Comparison of ENCODE assay signal across 20 cellular contexts in genomic region chr14:20742132-20742531, GRCh38. TPM values are rescaled to one million over a fixed set of nuclear protein-coding genes. Genes with fewer than 3 reads are reported as not detected.
A peak's percentile ranks its signal among the peaks of the same experiment; 100 is the strongest.
DNase-seq lines count a peak whose midpoint lies in the region; ATAC-seq, FAIRE-seq and TF ChIP-seq lines count a peak whose summit lies in the region.
"Had no signal": no experiment of that assay in that cellular context is flagged by ENCODE, and none has a peak within 500 bp of the region (broad histone marks: within the 10 kb centered on the region; RNA-seq: fewer than 3 reads in every experiment).

No MANE protein-coding gene starts in this region.

- H3K27me3 ChIP-seq in GM23338 (ENCODE audit: insufficient read depth), result no peaks in the 10 kb centered on the region
- no peaks in the 10 kb centered on the region for H3K27me3 ChIP-seq in small intestine (ENCODE audit: control insufficient read depth in 2 of 2, insufficient read depth in 2 of 2, low read length in 2 of 2)
- H3K27me3 ChIP-seq: BLaER1 had no signal

- ATAC-seq in GM23338 (no peak), memory B cell (ENCODE audit: low read depth) (peak; percentile 53)
- ATAC-seq: HepG2 had no signal

- H3K4me2 ChIP-seq in GM23338, result no peak overlapping the region
- H3K4me2 ChIP-seq: BLaER1 had no signal

- H3K27me3 Mint-ChIP-seq in GM23338 (ENCODE audit: insufficient read depth, low read depth, poor library complexity), result peaks cover 2% of the 10 kb centered on the region
- H3K27me3 Mint-ChIP-seq in memory B cell, result no peaks in the 10 kb centered on the region

- H3K27ac ChIP-seq in GM23338 (ENCODE audit: low read depth) (no peak overlapping the region), small intestine (ENCODE audit: low read depth in 1 of 2, low read length in 1 of 2) (no peak overlapping the region)
- H3K27ac ChIP-seq: BLaER1 had no signal

- H3K4me1 ChIP-seq in GM23338 (ENCODE audit: insufficient read depth) (no peaks in the 10 kb centered on the region), small intestine (ENCODE audit: control insufficient read depth in 2 of 2, insufficient read depth in 1 of 2, low read depth in 1 of 2, low read length in 1 of 2) (no peaks in the 10 kb centered on the region)
- H3K4me1 ChIP-seq: BLaER1, HAP-1 had no signal

- H3K4me3 ChIP-seq in GM23338 (no peak overlapping the region), small intestine (ENCODE audit: low read depth in 1 of 2, low read length in 2 of 2) (no peak overlapping the region)
- H3K4me3 ChIP-seq: BLaER1, HAP-1 had no signal

- H3K9me3 ChIP-seq in small intestine (ENCODE audit: control insufficient read depth, low read depth), result no peaks in the 10 kb centered on the region
- H3K9me3 ChIP-seq: BLaER1, HAP-1 had no signal

- H3K36me3 ChIP-seq in GM23338 (ENCODE audit: insufficient read depth), result no peaks in the 10 kb centered on the region
- H3K36me3 ChIP-seq in small intestine (ENCODE audit: control insufficient read depth in 2 of 2, insufficient read depth in 2 of 2, low read length in 2 of 2), result no peaks in the 10 kb centered on the region
- H3K36me3 ChIP-seq: BLaER1, HAP-1 had no signal

- H4K20me1 ChIP-seq in GM23338 (replicated peaks; ENCODE audit: insufficient read depth), result no peaks in the 10 kb centered on the region
- H4K20me1 ChIP-seq: BLaER1 had no signal

- no peaks in the 10 kb centered on the region for H3K79me2 ChIP-seq in GM23338 (replicated peaks; ENCODE audit: insufficient read depth)

- DNase-seq in GM23338 (ENCODE audit: low spot score), result no peak
- DNase-seq in memory B cell (ENCODE audit: low spot score in 2 of 2), result no peak
- peak; percentile 10 for DNase-seq in small intestine
- DNase-seq in 8988T, result no peak
- DNase-seq in stimulated activated CD4-positive, alpha-beta T cell treated with anti-CD3 and anti-CD28 coated beads, Interleukin-1b, Interleukin-23, amount 100 ng/mL, for 48 hours, result no peak
- no peak for DNase-seq in GM12892 (ENCODE audit: insufficient read length)
- no peak for DNase-seq in AG20443 (ENCODE audit: low spot score)
- DNase-seq: ACHN; AML-193; CD4-positive, alpha-beta memory T cell; DMS79 treated with DMSO at 0.1 percent for 48 hours; GF-D8; KG1 had no signal

- no peak for TF ChIP-seq CTCF in GM23338 (conservative IDR thresholded peaks at IDR 0.05; ENCODE audit: low read depth in 2 of 2)

- H3K9me2 ChIP-seq in GM23338 (ENCODE audit: insufficient read depth), result peaks cover 16% of the 10 kb centered on the region; the same call in 1 of the 2 replicates

- H3F3A ChIP-seq in GM23338 (replicated peaks; ENCODE audit: low read depth), result no peaks in the 10 kb centered on the region

- no peak for TF ChIP-seq POLR2A in GM12892 (IDR thresholded peaks at IDR 0.05; ENCODE audit: low read depth, low read length)

- H3K36me3 Mint-ChIP-seq in GM23338 (ENCODE audit: low read depth) (no peaks in the 10 kb centered on the region), memory B cell (no peaks in the 10 kb centered on the region)
- H3K36me3 Mint-ChIP-seq: CD14-positive monocyte; CD4-positive, alpha-beta memory T cell had no signal

- FAIRE-seq in small intestine (lab: Jason Lieb, UNC), result no peak
- no peak for FAIRE-seq in GM12892 (lab: Jason Lieb, UNC)
- FAIRE-seq: A204.1, GM19239, HepG2 had no signal

- no peak overlapping the region for H3K4me3 Mint-ChIP-seq in GM23338
- no peak overlapping the region for H3K4me3 Mint-ChIP-seq in memory B cell
- H3K4me3 Mint-ChIP-seq: CD14-positive monocyte; CD4-positive, alpha-beta memory T cell had no signal

- H3K4me1 Mint-ChIP-seq in GM23338, result no peaks in the 10 kb centered on the region; the same call in 2 of the 3 replicates
- H3K4me1 Mint-ChIP-seq in memory B cell, result peaks cover 8% of the 10 kb centered on the region
- H3K4me1 Mint-ChIP-seq: CD4-positive, alpha-beta memory T cell had no signal

- WGBS in small intestine, 3 donors, result 11 to 59% (median 43%) methylated on average over 4 of the region's 4 CpGs

- no peak overlapping the region for H3K27ac Mint-ChIP-seq in GM23338
- H3K27ac Mint-ChIP-seq in memory B cell, result peak overlapping the region; percentile 35
- H3K27ac Mint-ChIP-seq: CD14-positive monocyte had no signal

- no peaks in the 10 kb centered on the region; the same call in 2 of the 3 replicates for H3K9me3 Mint-ChIP-seq in GM23338
- H3K9me3 Mint-ChIP-seq in memory B cell, result no peaks in the 10 kb centered on the region
- H3K9me3 Mint-ChIP-seq: CD14-positive monocyte; CD4-positive, alpha-beta memory T cell had no signal

- peak overlapping the region; percentile 48 for H2AFZ ChIP-seq in GM23338

TF ChIP-seq in GM23338, 12 proteins besides CTCF, POLR2A, EP300 and RAD21 (continues in another document):
- no peak for TF ChIP-seq EZH2 (IDR thresholded peaks at IDR 0.05; ENCODE audit: low read depth, unreplicated experiment)
- no peak for TF ChIP-seq JUNB (IDR thresholded peaks at IDR 0.05; ENCODE audit: unreplicated experiment)
- no peak for TF ChIP-seq ZNF331 (CRISPR knock-in tag; IDR thresholded peaks at IDR 0.05; ENCODE audit: low read depth)
- no peak for TF ChIP-seq ETS1 (IDR thresholded peaks at IDR 0.05)
- TF ChIP-seq, protein P1, sequence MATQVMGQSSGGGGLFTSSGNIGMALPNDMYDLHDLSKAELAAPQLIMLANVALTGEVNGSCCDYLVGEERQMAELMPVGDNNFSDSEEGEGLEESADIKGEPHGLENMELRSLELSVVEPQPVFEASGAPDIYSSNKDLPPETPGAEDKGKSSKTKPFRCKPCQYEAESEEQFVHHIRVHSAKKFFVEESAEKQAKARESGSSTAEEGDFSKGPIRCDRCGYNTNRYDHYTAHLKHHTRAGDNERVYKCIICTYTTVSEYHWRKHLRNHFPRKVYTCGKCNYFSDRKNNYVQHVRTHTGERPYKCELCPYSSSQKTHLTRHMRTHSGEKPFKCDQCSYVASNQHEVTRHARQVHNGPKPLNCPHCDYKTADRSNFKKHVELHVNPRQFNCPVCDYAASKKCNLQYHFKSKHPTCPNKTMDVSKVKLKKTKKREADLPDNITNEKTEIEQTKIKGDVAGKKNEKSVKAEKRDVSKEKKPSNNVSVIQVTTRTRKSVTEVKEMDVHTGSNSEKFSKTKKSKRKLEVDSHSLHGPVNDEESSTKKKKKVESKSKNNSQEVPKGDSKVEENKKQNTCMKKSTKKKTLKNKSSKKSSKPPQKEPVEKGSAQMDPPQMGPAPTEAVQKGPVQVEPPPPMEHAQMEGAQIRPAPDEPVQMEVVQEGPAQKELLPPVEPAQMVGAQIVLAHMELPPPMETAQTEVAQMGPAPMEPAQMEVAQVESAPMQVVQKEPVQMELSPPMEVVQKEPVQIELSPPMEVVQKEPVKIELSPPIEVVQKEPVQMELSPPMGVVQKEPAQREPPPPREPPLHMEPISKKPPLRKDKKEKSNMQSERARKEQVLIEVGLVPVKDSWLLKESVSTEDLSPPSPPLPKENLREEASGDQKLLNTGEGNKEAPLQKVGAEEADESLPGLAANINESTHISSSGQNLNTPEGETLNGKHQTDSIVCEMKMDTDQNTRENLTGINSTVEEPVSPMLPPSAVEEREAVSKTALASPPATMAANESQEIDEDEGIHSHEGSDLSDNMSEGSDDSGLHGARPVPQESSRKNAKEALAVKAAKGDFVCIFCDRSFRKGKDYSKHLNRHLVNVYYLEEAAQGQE (IDR thresholded peaks at IDR 0.05; ENCODE audit: unreplicated experiment), result no peak
- TF ChIP-seq NANOG (IDR thresholded peaks at IDR 0.05; ENCODE audit: borderline replicate concordance), result no peak

RNA-seq across cellular contexts. Expression of gene EDDM3A, which starts 3.6 kb away (rescaled TPM):
- total RNA-seq in GM23338 (2014; rRNA removed; shearing (Covaris generic)), result not detected in 2 replicates
- polyA plus RNA-seq in GM23338 (2016; fragmentation: Nextera tagmentation; extraction: Ambion mirVana), result not detected in 2 replicates
- not detected for polyA plus RNA-seq in small intestine
- not detected for polyA plus RNA-seq in GM12892 (2012; ENCODE audit: missing spikeins)
- total RNA-seq: CD4-positive, alpha-beta memory T cell; H4; HepG2 had no signal
- polyA plus RNA-seq: CD14-positive monocyte; CD4-positive, alpha-beta memory T cell; HepG2 had no signal

RNA-seq across cellular contexts. Expression of gene EDDM3B, which starts 26.1 kb away (rescaled TPM):
- total RNA-seq in GM23338 (2014; rRNA removed; shearing (Covaris generic)), result not detected in 2 replicates
- polyA plus RNA-seq in GM23338 (2016; fragmentation: Nextera tagmentation; extraction: Ambion mirVana) (not detected in 2 replicates), small intestine (not detected)
- not detected for polyA plus RNA-seq in GM12892 (2012; ENCODE audit: missing spikeins)
- total RNA-seq: CD4-positive, alpha-beta memory T cell; H4; HepG2 had no signal
- polyA plus RNA-seq: CD14-positive monocyte; CD4-positive, alpha-beta memory T cell; HepG2 had no signal

RNA-seq across cellular contexts. Expression of gene RNASE6, which starts 38.9 kb away (rescaled TPM):
- 0.45 TPM in 1 of 2 replicates, not detected in the other for total RNA-seq in GM23338 (2014; rRNA removed; shearing (Covaris generic))
- not detected in 2 replicates for polyA plus RNA-seq in GM23338 (2016; fragmentation: Nextera tagmentation; extraction: Ambion mirVana)
- 10 to 100 TPM in 1 of 3 donors, 1 to 10 TPM in 2; 3.1 to 10.8 (median 9.9) TPM for polyA plus RNA-seq in small intestine
- polyA plus RNA-seq in GM12892 (2012; ENCODE audit: missing spikeins), result 19.3 TPM
- total RNA-seq: H4, HepG2 had no signal
- polyA plus RNA-seq: HepG2 had no signal

RNA-seq across cellular contexts. Expression of gene ANG, which starts 53.6 kb away (rescaled TPM):
- 2.3 and 5.1 TPM in 2 replicates for total RNA-seq in GM23338 (2014; rRNA removed; shearing (Covaris generic))
- polyA plus RNA-seq in GM23338 (2016; fragmentation: Nextera tagmentation; extraction: Ambion mirVana) (3.7 and 5.0 TPM in 2 replicates), small intestine (10 to 100 TPM; 13.4 to 24.9 (median 16.8) TPM)
- polyA plus RNA-seq in GM12892 (2012; ENCODE audit: missing spikeins), result 1.2 TPM

RNA-seq across cellular contexts. Expression of gene RNASE4, which starts 57.8 kb away (rescaled TPM):
- total RNA-seq in GM23338 (2014; rRNA removed; shearing (Covaris generic)), result 1.6 and 2.0 TPM in 2 replicates
- polyA plus RNA-seq in GM23338 (2016; fragmentation: Nextera tagmentation; extraction: Ambion mirVana) (0.29 and 0.45 TPM in 2 replicates), small intestine (10 to 100 TPM in 2 of 3 donors, 1 to 10 TPM in 1; 8.1 to 44.2 (median 18.1) TPM)
- 1.8 TPM for polyA plus RNA-seq in GM12892 (2012; ENCODE audit: missing spikeins)
